Comparison of ENCODE assay signal across 10 cellular contexts in genomic region chr19:13012390-13012689, GRCh38. TPM values are rescaled to one million over a fixed set of nuclear protein-coding genes. Genes with fewer than 3 reads are reported as not detected.
A peak's percentile ranks its signal among the peaks of the same experiment; 100 is the strongest.
DNase-seq lines count a peak whose midpoint lies in the region; FAIRE-seq and TF ChIP-seq lines count a peak whose summit lies in the region.
"Had no signal": no experiment of that assay in that cellular context is flagged by ENCODE, and none has a peak within 500 bp of the region (broad histone marks: within the 10 kb centered on the region; RNA-seq: fewer than 3 reads in every experiment).

No MANE protein-coding gene starts in this region.

- peaks cover 22% of the 10 kb centered on the region for H3K4me1 ChIP-seq in ACC112 (ENCODE audit: control insufficient read depth, insufficient read depth, low read length, unreplicated experiment)
- peaks cover 3% of the 10 kb centered on the region for H3K4me1 ChIP-seq in colonic mucosa

- peak overlapping the region in 1 of 2 donors; percentile 44 for H3K9ac ChIP-seq in colonic mucosa (ENCODE audit: low read depth in 2 of 2, low read length in 2 of 2)

- DNase-seq in MG63 (no peak), colonic mucosa (no peak), SW 1271 (lab: John Stamatoyannopoulos, UW) (no peak), D721Med (ENCODE audit: insufficient read length, low spot score) (no peak), ureter (ENCODE audit: low spot score) (no peak)
- no peak for DNase-seq in stimulated activated naive CD4-positive, alpha-beta T cell (lab: John Stamatoyannopoulos, UW)
- DNase-seq: DMS79 had no signal

- H3K9me3 ChIP-seq in MG63 (no peaks in the 10 kb centered on the region), colonic mucosa (no peaks in the 10 kb centered on the region)

- H3K36me3 Mint-ChIP-seq in nephron (ENCODE audit: low read depth) = no peaks in the 10 kb centered on the region

- H3K4me3 ChIP-seq in ACC112 (ENCODE audit: low read depth, low read length) (peak overlapping the region; percentile 79), MG63 (peak overlapping the region; percentile 42), colonic mucosa (no peak overlapping the region)
- H3K4me3 ChIP-seq: lung had no signal

- no peaks in the 10 kb centered on the region for H3K9me3 Mint-ChIP-seq in nephron

- H3K4me1 Mint-ChIP-seq in nephron = peaks cover 79% of the 10 kb centered on the region

- H3K36me3 ChIP-seq in ACC112 (ENCODE audit: insufficient read depth, low read length) = no peaks in the 10 kb centered on the region
- peaks cover 39% of the 10 kb centered on the region for H3K36me3 ChIP-seq in MG63
- H3K36me3 ChIP-seq in colonic mucosa = no peaks in the 10 kb centered on the region

- peak overlapping the region in 1 of 3 experiments; percentile 58 for H3K27ac Mint-ChIP-seq in nephron

- H3K4me3 Mint-ChIP-seq in nephron = peak overlapping the region in 2 of 3 experiments; percentile 61 to 77

- peaks cover 72% of the 10 kb centered on the region for H3K79me2 ChIP-seq in ACC112 (ENCODE audit: control insufficient read depth, insufficient read depth, low read length, unreplicated experiment)

- H3K27ac ChIP-seq in ACC112 (ENCODE audit: low read depth, low read length) = peak overlapping the region; percentile 96
- peak overlapping the region; percentile 73 for H3K27ac ChIP-seq in colonic mucosa

- no peaks in the 10 kb centered on the region for H3K27me3 ChIP-seq in ACC112 (ENCODE audit: insufficient read depth, low read length)
- no peaks in the 10 kb centered on the region for H3K27me3 ChIP-seq in MG63
- no peaks in the 10 kb centered on the region for H3K27me3 ChIP-seq in colonic mucosa

- intact Hi-C loops in colonic mucosa (cut with DNase I) = no loop called here

- H2AFZ ChIP-seq in ACC112 (ENCODE audit: low read length, unreplicated experiment) = no peak overlapping the region

- TF ChIP-seq CTCF in colonic mucosa (IDR thresholded peaks at IDR 0.05) (no peak), nephron (IDR thresholded peaks at IDR 0.05; ENCODE audit: unreplicated experiment in 3 of 3) (no peak), D721Med (IDR thresholded peaks at IDR 0.05; ENCODE audit: insufficient read depth, missing control alignments) (no peak)

- peaks cover 100% of the 10 kb centered on the region for H3K27me3 Mint-ChIP-seq in nephron (ENCODE audit: low read depth)

- FAIRE-seq in D721Med (lab: Jason Lieb, UNC) = no peak

RNA-seq across cellular contexts. Expression of gene NFIX, which starts 17.1 kb away (rescaled TPM):
- 53.9 and 78.0 TPM in 2 replicates for total RNA-seq in MG63 (2014; rRNA removed; shearing (Covaris generic); ENCODE audit: low replicate concordance)
- 10 to 100 TPM; 70.9 to 73.8 TPM for total RNA-seq in colonic mucosa
- 91.7 TPM for total RNA-seq in ureter

RNA-seq across cellular contexts. Expression of gene DAND5, which starts 43.0 kb away (rescaled TPM):
- 0.33 and 1.2 TPM in 2 replicates for total RNA-seq in MG63 (2014; rRNA removed; shearing (Covaris generic); ENCODE audit: low replicate concordance)
- total RNA-seq in colonic mucosa (under 1 TPM; 0.19 to 0.27 TPM), ureter (not detected)

RNA-seq across cellular contexts. Expression of gene GADD45GIP1, which starts 55.3 kb away (rescaled TPM):
- 225 and 240 TPM in 2 replicates for total RNA-seq in MG63 (2014; rRNA removed; shearing (Covaris generic); ENCODE audit: low replicate concordance)
- total RNA-seq in colonic mucosa = 10 to 100 TPM; 16.1 to 41.9 TPM
- total RNA-seq in ureter = 12.4 TPM
